Comparison of ENCODE assay signal across 22 cellular contexts in genomic region chr2:204611764-204612163, GRCh38.
DNase-seq lines count a peak whose midpoint lies in the region; ATAC-seq, FAIRE-seq and TF ChIP-seq lines count a peak whose summit lies in the region.
"Had no signal": no experiment of that assay in that cellular context is flagged by ENCODE, and none has a peak within 500 bp of the region (broad histone marks: within the 10 kb centered on the region; RNA-seq: fewer than 3 reads in every experiment).

No MANE protein-coding gene starts in this region.

- DNase-seq in A549 (ENCODE audit: low read depth in 1 of 2, low spot score in 1 of 2): no peak
- no peak for DNase-seq in left lobe of liver (ENCODE audit: low spot score)
- DNase-seq in COLO829 (ENCODE audit: low spot score): no peak
- DNase-seq in glomerular visceral epithelial cell (ENCODE audit: extremely low spot score): no peak
- DNase-seq in AML-193 (lab: John Stamatoyannopoulos, UW): no peak
- DNase-seq: 8988T; ACHN; Calu3; CD4-positive, alpha-beta T cell; DMS79 treated with DMSO at 0.1 percent for 48 hours; GF-D8; GOT3; H7; IMR-90 had no signal

- H3K4me3 ChIP-seq in A549: no peak overlapping the region
- H3K4me3 ChIP-seq in HEK293 (ENCODE audit: low read depth, low read length): no peak overlapping the region
- H3K4me3 ChIP-seq: K562 had no signal

- no peaks in the 10 kb centered on the region for H3K36me3 Mint-ChIP-seq in nephron (ENCODE audit: low read depth)

- H3K27me3 Mint-ChIP-seq in nephron (ENCODE audit: low read depth): no peaks in the 10 kb centered on the region

- no peak for TF ChIP-seq EP300 in A549 (IDR thresholded peaks at IDR 0.05)

- no peak overlapping the region for H3K27ac ChIP-seq in A549
- no peak overlapping the region for H3K27ac ChIP-seq in HEK293 (ENCODE audit: extremely low read depth, low read depth, low read length)
- H3K27ac ChIP-seq: C4-2B, HL-60 had no signal

- no peak overlapping the region for H3K4me3 Mint-ChIP-seq in nephron
- H3K4me3 Mint-ChIP-seq: CD4-positive, alpha-beta T cell had no signal

- H3K4me1 ChIP-seq in A549 (peaks cover 7% of the 10 kb centered on the region; the same call in 2 of the 3 replicates), HEK293 (ENCODE audit: control insufficient read depth, insufficient read depth, low read length) (no peaks in the 10 kb centered on the region)

- H3K4me2 ChIP-seq in A549: no peak overlapping the region; the same call in 2 of the 3 replicates

- no peak for FAIRE-seq in A549 (lab: Jason Lieb, UNC)
- FAIRE-seq: GM19239, K562 had no signal

- peaks cover 7% of the 10 kb centered on the region for H3K9me3 Mint-ChIP-seq in nephron
- H3K9me3 Mint-ChIP-seq: CD4-positive, alpha-beta T cell had no signal

- H3K4me1 Mint-ChIP-seq in nephron: peaks cover 41% of the 10 kb centered on the region

- H3K27ac Mint-ChIP-seq in nephron: peak overlapping the region; percentile 54 to 61 (median 59)
- H3K27ac Mint-ChIP-seq: CD4-positive, alpha-beta T cell had no signal

- POLR2A ChIA-PET in A549 (lab: Yijun Ruan, JAX) (no interaction called here), HEK293 (lab: Yijun Ruan, JAX) (no interaction called here)

- ATAC-seq in A549 (no peak), left lobe of liver (peak; percentile 16), HG02973 (IDR thresholded peaks at IDR 0.05; ENCODE audit: unreplicated experiment) (no peak)
- ATAC-seq: HCT116, K562 had no signal

- no peaks in the 10 kb centered on the region for H3K36me3 ChIP-seq in HEK293 (ENCODE audit: control insufficient read depth in 2 of 2, insufficient read depth in 1 of 2, low read length in 2 of 2)

- H3K9me3 ChIP-seq in A549: no peaks in the 10 kb centered on the region
- H3K9me3 ChIP-seq in HEK293 (ENCODE audit: control insufficient read depth, insufficient read depth, low read depth, low read length): no peaks in the 10 kb centered on the region

- 95% methylated on average over 2 of the region's 2 CpGs for WGBS in A549 (ENCODE audit: missing lambda C conversion rate)

- no peak for TF ChIP-seq POLR2A in A549 (IDR thresholded peaks at IDR 0.05; ENCODE audit: low read length)

- CTCF ChIA-PET in A549 (lab: Yijun Ruan, JAX) (no interaction called here), HEK293 (lab: Yijun Ruan, JAX) (interaction anchor here (0.7 kb wide), 1 partner anchor 81 kb away, joined by 3 read pairs; no protein-coding TSS in a partner anchor)

- no peak for TF ChIP-seq RAD21 in A549 (conservative IDR thresholded peaks at IDR 0.05 in 1 of 2, IDR thresholded peaks at IDR 0.05 in 1 of 2)

- TF ChIP-seq CTCF in A549 (IDR thresholded peaks at IDR 0.05): no peak
- TF ChIP-seq CTCF in HEK293 (tag by site-specific recombination; IDR thresholded peaks at IDR 0.05): no peak
- TF ChIP-seq CTCF in nephron (IDR thresholded peaks at IDR 0.05; ENCODE audit: unreplicated experiment in 3 of 3): no peak

TF ChIP-seq in A549, 52 proteins besides CTCF, POLR2A, EP300 and RAD21:
- TF ChIP-seq MAFK (IDR thresholded peaks at IDR 0.05; ENCODE audit: partially characterized antibody) (peak; percentile 25), HDAC2 (IDR thresholded peaks at IDR 0.05) (no peak)

TF ChIP-seq in HEK293, 187 proteins besides CTCF, POLR2A, EP300 and RAD21:
- TF ChIP-seq SCRT2 (tag by site-specific recombination; IDR thresholded peaks at IDR 0.05): 0 out of 2 replicates have a peak, but pooled peaks have one; percentile 14
- TF ChIP-seq ZXDB (tag by site-specific recombination; IDR thresholded peaks at IDR 0.05): no peak
